In the genomic region with DNA sequence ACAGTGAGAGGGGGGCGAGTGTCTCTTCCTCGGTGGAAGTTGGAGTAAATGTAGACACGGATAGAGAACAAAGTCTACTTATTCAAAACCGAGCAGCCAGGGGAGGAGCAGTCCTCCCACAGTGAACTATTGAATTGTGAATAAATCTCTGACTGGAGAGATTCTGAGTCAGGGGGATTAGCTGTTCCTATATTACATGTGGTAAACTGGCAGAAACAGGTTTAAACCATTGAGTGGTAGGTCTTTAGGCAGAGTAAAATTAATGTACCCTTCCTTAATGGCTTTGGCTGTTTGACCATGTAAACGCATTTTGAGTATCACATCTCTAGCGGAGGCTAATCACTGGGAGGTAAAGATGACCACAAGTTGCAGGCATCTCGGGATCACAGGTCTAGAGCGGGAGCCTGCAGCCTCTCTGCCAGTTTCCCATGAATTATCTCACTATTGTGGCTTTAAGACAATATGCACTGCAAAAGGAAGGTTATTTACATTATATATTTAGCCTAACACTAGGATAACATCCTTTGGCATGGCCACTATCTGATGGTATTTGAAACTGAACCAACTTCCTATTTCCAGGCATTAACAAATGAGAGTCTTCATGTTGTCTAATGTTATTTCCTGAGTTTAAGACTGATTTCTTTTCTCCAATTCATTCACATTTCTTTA, we compare ENCODE assay signal across 13 cellular contexts.
"Had no signal": no experiment of that assay in that cellular context is flagged by ENCODE, and none has a peak within 500 bp of the region (broad histone marks: within the 10 kb centered on the region; RNA-seq: fewer than 3 reads in every experiment).

No MANE protein-coding gene starts in this region.

- H3K9me3 ChIP-seq: lower lobe of right lung, thoracic aorta, upper lobe of left lung had no signal

- H3K27me3 ChIP-seq: upper lobe of left lung had no signal

- H3K4me3 ChIP-seq: lower lobe of right lung, thoracic aorta, upper lobe of left lung had no signal

- ATAC-seq: activated CD4-positive, CD25-positive, alpha-beta regulatory T cell treated with anti-CD3 and anti-CD28 coated beads, Interleukin-2, amount 50 U/mL, for 24 hours; lower lobe of right lung; natural killer cell treated with Interleukin-12 subunit alpha and Interleukin-12 subunit beta and Interleukin-15 and Interleukin-18, amount 100 ng/mL, for 72 hours; stimulated activated naive B cell treated with anti-CD40 and anti-IgM and Interleukin-4, amounts not matched to agents 10 μg/mL and 1 μg/mL and 100 μg/mL, for 72 hours had no signal

- DNase-seq: activated CD4-positive, alpha-beta T cell treated with anti-CD3 and anti-CD28 coated beads, Interleukin-2, amount 50 U/mL, for 1 hour; activated gamma-delta T cell treated with Interleukin-2 at 50 U/mL for 16 hours; activated T-cell treated with anti-CD3 and anti-CD28 coated beads, Interleukin-2, amount 50 U/mL, for 72 hours; amniotic stem cell; effector CD8-positive, alpha-beta T cell; immature natural killer cell; lower lobe of right lung; nucleus accumbens; stimulated activated naive B cell treated with anti-CD40 and anti-IgM and Interleukin-4, amounts not matched to agents 10 μg/mL and 1 μg/mL and 100 μg/mL, for 72 hours; upper lobe of left lung had no signal

- H3K27ac ChIP-seq: lower lobe of right lung, thoracic aorta, upper lobe of left lung had no signal

- H3K36me3 ChIP-seq: lower lobe of right lung, thoracic aorta, upper lobe of left lung had no signal
